ENCODE assay signal across 8 cellular contexts in the genomic region with DNA sequence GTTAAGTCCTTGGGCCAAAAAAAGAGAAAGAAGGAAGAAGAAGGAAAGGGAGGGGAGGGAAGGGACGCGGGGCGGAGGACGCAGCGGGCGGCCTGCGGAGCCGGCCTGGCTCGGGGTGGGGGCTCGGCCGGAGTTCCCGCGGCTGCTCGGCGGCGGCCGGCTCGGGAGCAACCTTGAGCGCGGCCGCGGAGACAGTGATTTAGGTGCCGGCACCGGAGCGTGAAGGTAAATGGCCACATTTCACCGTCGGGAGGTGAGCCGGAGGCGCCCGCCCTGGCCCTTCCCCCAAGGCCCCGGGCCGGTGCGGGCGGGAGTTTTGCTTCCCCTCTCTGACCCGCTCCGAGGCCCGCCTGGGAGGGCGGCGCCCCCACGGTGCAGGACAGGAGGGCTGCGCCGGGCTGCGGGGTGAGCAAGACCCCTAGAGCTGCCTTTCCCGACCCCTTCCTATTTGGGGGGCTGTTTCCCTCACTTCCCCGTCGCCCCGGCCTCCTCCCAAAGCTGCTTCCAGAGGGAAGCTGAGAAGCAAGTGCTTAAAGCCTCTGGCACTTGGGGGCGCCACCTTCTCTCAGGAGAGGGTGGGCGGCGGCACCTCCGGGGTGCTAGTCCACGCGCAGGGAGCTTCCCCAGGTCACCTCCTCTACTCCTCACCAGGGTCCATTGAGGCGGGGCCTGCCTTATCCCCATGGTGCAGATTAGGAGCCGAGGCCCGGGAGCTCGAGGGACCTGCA. TPM values are rescaled to one million over a fixed set of nuclear protein-coding genes. Genes with fewer than 3 reads are reported as not detected.
DNase-seq lines count a peak whose midpoint lies in the region; FAIRE-seq and TF ChIP-seq lines count a peak whose summit lies in the region.

No MANE protein-coding gene starts in this region.

- H3K9ac ChIP-seq in OCI-LY1 (ENCODE audit: low read length) (no peak overlapping the region), endothelial cell of umbilical vein (replicated peaks; ENCODE audit: extremely low read depth, insufficient read depth, low read length) (no peak overlapping the region)

- H3K27me3 Mint-ChIP-seq in nephron progenitor cell (ENCODE audit: low read depth, poor library complexity), result peaks cover 92% of the 10 kb centered on the region

- DNase-seq in DMS53 (lab: John Stamatoyannopoulos, UW), result peak; percentile 53
- no peak for DNase-seq in DMS53 treated with DMSO at 0.1 percent for 48 hours (lab: John Stamatoyannopoulos, UW; ENCODE audit: unreplicated experiment)
- DNase-seq in endothelial cell of umbilical vein (ENCODE audit: low read depth, low spot score), result no peak
- DNase-seq in nephron progenitor cell, result peak; percentile 84
- DNase-seq in HCEC 1CT, result no peak
- DNase-seq in NAMALWA (ENCODE audit: low spot score), result no peak
- no peak for DNase-seq in NCI-H526 treated with DMSO at 0.1 percent for 48 hours (lab: John Stamatoyannopoulos, UW)

- H3K36me3 ChIP-seq in OCI-LY1 (ENCODE audit: insufficient read depth, low read length) (no peaks in the 10 kb centered on the region), endothelial cell of umbilical vein (ENCODE audit: control insufficient read depth in 2 of 2, extremely low read depth in 1 of 2, insufficient read depth in 2 of 2, low read length in 2 of 2) (no peaks in the 10 kb centered on the region)

- no TSS peak for BruUV-seq in endothelial cell of umbilical vein (replicated peaks; lab: Mats Ljungman, UMichigan)

- H3K27ac ChIP-seq in OCI-LY1 (ENCODE audit: low read depth, low read length, poor library complexity, severe bottlenecking) (no peak overlapping the region), endothelial cell of umbilical vein (ENCODE audit: insufficient read depth, low read depth, low read length) (no peak overlapping the region)

- intact Hi-C loops in endothelial cell of umbilical vein (cut with micrococcal nuclease), result no loop called here

- H3K4me2 ChIP-seq in OCI-LY1 (ENCODE audit: low read length), result no peak overlapping the region
- H3K4me2 ChIP-seq in endothelial cell of umbilical vein (ENCODE audit: insufficient read depth, low read length), result no peak overlapping the region

- TF ChIP-seq CTCF in OCI-LY1 (IDR thresholded peaks at IDR 0.05; ENCODE audit: low read length) (peak; percentile 22; the same call in 1 of the 2 replicates), endothelial cell of umbilical vein (IDR thresholded peaks at IDR 0.05; ENCODE audit: extremely low read depth in 1 of 2, insufficient read depth in 1 of 2, low read depth in 1 of 2, low read length in 2 of 2) (peak in 1 of 2 donors; percentile 28), nephron progenitor cell (IDR thresholded peaks at IDR 0.05) (peak; percentile 15)

- H3K27ac Mint-ChIP-seq in nephron progenitor cell, result no peak overlapping the region

- no peaks in the 10 kb centered on the region for H3K9me3 ChIP-seq in OCI-LY1 (ENCODE audit: low read length)
- no peaks in the 10 kb centered on the region for H3K9me3 ChIP-seq in endothelial cell of umbilical vein (replicated peaks; ENCODE audit: control insufficient read depth, insufficient read depth, low read length)

- H3K27me3 ChIP-seq in OCI-LY1 (ENCODE audit: insufficient read depth, low read length), result no peaks in the 10 kb centered on the region; the same call in 1 of the 2 replicates
- peaks cover 15 to 20% of the 10 kb centered on the region in 2 experiments for H3K27me3 ChIP-seq in endothelial cell of umbilical vein (ENCODE audit: control insufficient read depth in 2 of 2, insufficient read depth in 2 of 2, low read length in 2 of 2)

- no peaks in the 10 kb centered on the region for H3F3A ChIP-seq in OCI-LY1 (ENCODE audit: insufficient read depth, low read length)

- POLR2A ChIA-PET in endothelial cell of umbilical vein (lab: Charles Lee), result no interaction called here

- H2AFZ ChIP-seq in OCI-LY1 (ENCODE audit: low read length), result no peak overlapping the region
- H2AFZ ChIP-seq in endothelial cell of umbilical vein (ENCODE audit: low read depth, low read length), result peak overlapping the region; percentile 49

- H3K36me3 Mint-ChIP-seq in nephron progenitor cell (ENCODE audit: low read depth), result no peaks in the 10 kb centered on the region

- no peak for TF ChIP-seq POLR2A in endothelial cell of umbilical vein (IDR thresholded peaks at IDR 0.05; ENCODE audit: low read depth, low read length)

- H3K9me1 ChIP-seq in endothelial cell of umbilical vein (replicated peaks; ENCODE audit: control insufficient read depth, extremely low read depth, insufficient read depth, low read length), result no peaks in the 10 kb centered on the region

- FAIRE-seq in endothelial cell of umbilical vein (lab: Jason Lieb, UNC), result no peak

- H3K4me3 Mint-ChIP-seq in nephron progenitor cell, result peak overlapping the region; percentile 77

- no peaks in the 10 kb centered on the region for H3K9me2 ChIP-seq in OCI-LY1 (ENCODE audit: low read depth, low read length)

- H3K4me1 Mint-ChIP-seq in nephron progenitor cell, result peaks cover 56% of the 10 kb centered on the region

- H3K4me1 ChIP-seq in OCI-LY1 (ENCODE audit: insufficient read depth, low read length, severe bottlenecking) (no peaks in the 10 kb centered on the region), endothelial cell of umbilical vein (ENCODE audit: control insufficient read depth, extremely low read depth, insufficient read depth, low read length) (no peaks in the 10 kb centered on the region)

- no peaks in the 10 kb centered on the region for H3K79me2 ChIP-seq in OCI-LY1 (ENCODE audit: insufficient read depth, low read length)
- H3K79me2 ChIP-seq in endothelial cell of umbilical vein (ENCODE audit: control insufficient read depth, insufficient read depth, low read length), result no peaks in the 10 kb centered on the region

- H4K20me1 ChIP-seq in OCI-LY1 (ENCODE audit: insufficient read depth, low read length) (no peaks in the 10 kb centered on the region), endothelial cell of umbilical vein (replicated peaks; ENCODE audit: control insufficient read depth, extremely low read depth, insufficient read depth, low read length) (no peaks in the 10 kb centered on the region)

- H3K4me3 ChIP-seq in OCI-LY1 (ENCODE audit: low read depth, low read length, poor library complexity, severe bottlenecking) (no peak overlapping the region), endothelial cell of umbilical vein (replicated peaks in 1 of 3; ENCODE audit: insufficient read depth in 1 of 3, low read depth in 1 of 3, low read length in 3 of 3) (peak overlapping the region in 1 of 3 experiments; percentile 35)

- dilution Hi-C loops in endothelial cell of umbilical vein (cut with MboI; ENCODE audit: extremely low pct_ligation_motif_present, low sequenced_read_pairs), result loop anchor here (25.0 kb wide), 1 partner anchor 404 kb away; no protein-coding TSS in a partner anchor

- CTCF ChIA-PET in endothelial cell of umbilical vein (lab: Charles Lee), result interaction anchor here (1.1 to 1.3 kb wide), 2 partner anchors 291 to 389 kb away, joined by 3 to 7 read pairs; no protein-coding TSS in a partner anchor

- no peaks in the 10 kb centered on the region for H3K9me3 Mint-ChIP-seq in nephron progenitor cell

TF ChIP-seq in endothelial cell of umbilical vein, 7 proteins besides CTCF, POLR2A, EP300 and RAD21:
- TF ChIP-seq EZH2 (IDR thresholded peaks at IDR 0.05; ENCODE audit: borderline replicate concordance, low read depth, low read length, severe bottlenecking) (peak; percentile 83), JUN (IDR thresholded peaks at IDR 0.05; ENCODE audit: borderline replicate concordance, insufficient read depth, insufficient read length, low read depth) (no peak)

RNA-seq across cellular contexts. Expression of a gene that starts 56.5 kb away (rescaled TPM):
- 5.2 and 5.9 TPM in 2 replicates for total RNA-seq in endothelial cell of umbilical vein
- polyA plus RNA-seq in endothelial cell of umbilical vein, result 3.4 and 3.7 TPM in 2 replicates
- polyA plus RNA-seq in endothelial cell of umbilical vein (2011; cell fraction: cytosol; rRNA removed), result 2.0 and 2.8 TPM in 2 replicates
- polyA plus RNA-seq in endothelial cell of umbilical vein (2011; cell fraction: nucleus; rRNA removed), result 2.1 and 2.6 TPM in 2 replicates
- polyA plus RNA-seq in endothelial cell of umbilical vein (2012), result 2.5 and 3.6 TPM in 2 replicates
- 1.1 and 1.6 TPM in 2 replicates for polyA minus RNA-seq in endothelial cell of umbilical vein
- 6.6 TPM for polyA minus RNA-seq in endothelial cell of umbilical vein (2011; cell fraction: cytosol; rRNA and poly(A)+ RNA removed)
- 1.8 and 1.9 TPM in 2 replicates for polyA minus RNA-seq in endothelial cell of umbilical vein (2011; cell fraction: nucleus; rRNA and poly(A)+ RNA removed)

Comparison
In these comparisons a context has a peak if more than half of its experiments do, and no peak if none do; other contexts are left out.
1. DNase-seq: peak in DMS53 (single experiment) and nephron progenitor cell (single experiment); none in DMS53 treated with DMSO at 0.1 percent for 48 hours (single experiment), endothelial cell of umbilical vein (single experiment), HCEC 1CT (single experiment), NAMALWA (single experiment) and NCI-H526 treated with DMSO at 0.1 percent for 48 hours (single experiment).